In genomic region chrX:119729408-119730201, GRCh38 we compare ENCODE assay signal across 8 cellular contexts. TPM values are rescaled to one million over a fixed set of nuclear protein-coding genes. Genes with fewer than 3 reads are reported as not detected.
DNase-seq lines count a peak whose midpoint lies in the region; ATAC-seq and TF ChIP-seq lines count a peak whose summit lies in the region.

No MANE protein-coding gene starts in this region.

- no peak overlapping the region for H3K4me3 Mint-ChIP-seq in HFFc6

- no peak for TF ChIP-seq EP300 in ovary (IDR thresholded peaks at IDR 0.05)

- no peaks in the 10 kb centered on the region for H3K36me3 ChIP-seq in ovary

- DNase-seq in Daoy (ENCODE audit: low read depth) (peak; percentile 36), HFFc6 (peak; percentile 58), NOMO-1 treated with dmso at 0.1 percent for 144 hours (lab: John Stamatoyannopoulos, UW; ENCODE audit: unreplicated experiment) (peak; percentile 70), activated T-cell treated with anti-CD3 and anti-CD28 coated beads for 4 hours (peak; percentile 53), fibroblast of peridontal ligament (ENCODE audit: extremely low read depth) (peak; percentile 72), ovary (peak; percentile 36 to 62 (median 48)), ureter (ENCODE audit: low spot score) (peak; percentile 53)

- no peaks in the 10 kb centered on the region for H3K4me1 ChIP-seq in ovary (ENCODE audit: insufficient read depth)

- H3K27ac ChIP-seq in ovary, result no peak overlapping the region

- intact Hi-C loops in ovary (cut with DNase I), result loop anchor here in 2 of 4 donors (10.0 kb wide), 1 partner anchor 215 kb away; no protein-coding TSS in a partner anchor

- TF ChIP-seq POLR2A in ovary (IDR thresholded peaks at IDR 0.05), result no peak

- H3K9me3 Mint-ChIP-seq in HFFc6, result no peaks in the 10 kb centered on the region

- H3K4me1 Mint-ChIP-seq in HFFc6 (ENCODE audit: low read depth), result peaks cover 7% of the 10 kb centered on the region

- no peak overlapping the region for H3K27ac Mint-ChIP-seq in HFFc6

- TF ChIP-seq CTCF in HFFc6 (IDR thresholded peaks at IDR 0.05), result peak; percentile 76
- peak in 2 of 3 donors; percentile 29 to 35 for TF ChIP-seq CTCF in ovary (IDR thresholded peaks at IDR 0.05)

- H3K27me3 Mint-ChIP-seq in HFFc6 (ENCODE audit: insufficient read depth), result peaks cover 4% of the 10 kb centered on the region

- ATAC-seq in HG02870 (IDR thresholded peaks at IDR 0.05; ENCODE audit: unreplicated experiment), result no peak

- no peaks in the 10 kb centered on the region for H3K36me3 Mint-ChIP-seq in HFFc6 (ENCODE audit: low read depth)

- H3K4me3 ChIP-seq in ovary, result no peak overlapping the region

- H3K9me3 ChIP-seq in ovary, result no peaks in the 10 kb centered on the region

- WGBS in ovary, 3 donors, result 42 to 61% (median 52%) methylated on average over 14 of the region's 14 CpGs

- H3K27me3 ChIP-seq in ovary, result no peaks in the 10 kb centered on the region

RNA-seq across cellular contexts. Expression of gene SOWAHD, which starts 28.8 kb away (rescaled TPM):
- 0.17 TPM in 1 of 2 replicates, not detected in the other for total RNA-seq in Daoy (2014; rRNA removed; shearing (Covaris generic))
- total RNA-seq in HFFc6 (2021; fragmentation: NEBNext Ultra II Directional; extraction: Animal tissue kit (Norgen Biotek cat#: 25700)), result under 1 TPM in 5 of 6 experiments, not detected in 1; 0.12 to 0.29 (median 0.24) TPM
- total RNA-seq in ovary, result 1 to 10 TPM in 1 of 7 donors, under 1 TPM in 4, not detected in 2; 0.25 to 2.3 (median 0.58) TPM
- under 1 TPM; 0.12 to 0.27 TPM for polyA plus RNA-seq in ovary
- 0.57 TPM for total RNA-seq in ureter

RNA-seq across cellular contexts. Expression of gene SEPTIN6, which starts 36.6 kb away (rescaled TPM):
- 10.2 and 11.1 TPM in 2 replicates for total RNA-seq in Daoy (2014; rRNA removed; shearing (Covaris generic))
- total RNA-seq in HFFc6 (2021; fragmentation: NEBNext Ultra II Directional; extraction: Animal tissue kit (Norgen Biotek cat#: 25700)), result 10 to 100 TPM; 17.2 to 19.5 (median 18.5) TPM
- total RNA-seq in ovary (10 to 100 TPM in 5 of 7 donors, 1 to 10 TPM in 2; 4.6 to 19.3 (median 13.5) TPM), ureter (19.0 TPM)
- polyA plus RNA-seq in ovary, result 10 to 100 TPM in 1 of 2 donors, 1 to 10 TPM in 1; 6.6 to 37.9 TPM
